In genomic region chr3:170222647-170223541, GRCh38 we compare ENCODE assay signal across 8 cellular contexts. TPM values are rescaled to one million over a fixed set of nuclear protein-coding genes. Genes with fewer than 3 reads are reported as not detected.
DNase-seq lines count a peak whose midpoint lies in the region; ATAC-seq, FAIRE-seq and TF ChIP-seq lines count a peak whose summit lies in the region.

No MANE protein-coding gene starts in this region.

- TSS peak; percentile 59 for BruUV-seq in GM12878 (replicated peaks; lab: Mats Ljungman, UMichigan)

- peak; percentile 63 for ATAC-seq in CD8-positive, alpha-beta T cell
- ATAC-seq in GM19372 (IDR thresholded peaks at IDR 0.05; ENCODE audit: low read depth, unreplicated experiment) = peak; percentile 13
- peak; percentile 12 for ATAC-seq in HG03558 (IDR thresholded peaks at IDR 0.05; ENCODE audit: extremely low read depth, unreplicated experiment)
- ATAC-seq in SK-N-SH treated with all-trans-retinoic acid at 6 μM for 48 hours = peak; percentile 44
- ATAC-seq in GM12878 = peak; percentile 58

- H3K27ac ChIP-seq in CD8-positive, alpha-beta T cell (ENCODE audit: low read depth, low read length) = peak overlapping the region; percentile 76
- H3K27ac ChIP-seq in GM12878 (ENCODE audit: control insufficient read depth, insufficient read depth) = peak overlapping the region; percentile 97

- peak; percentile 91 for FAIRE-seq in GM12878 (lab: Jason Lieb, UNC)

- CTCF ChIA-PET in CD8-positive, alpha-beta T cell (lab: Charles Lee) = interaction anchor here (1.2 kb wide), 1 partner anchor 52 kb away, joined by 4 read pairs; no protein-coding TSS in a partner anchor
- CTCF ChIA-PET in GM12878 (lab: Yijun Ruan, JAX) = interaction anchor here (0.8 kb wide), 1 partner anchor 35 kb away, joined by 3 read pairs; no protein-coding TSS in a partner anchor

- H3K4me3 Mint-ChIP-seq in CD8-positive, alpha-beta T cell = peak overlapping the region; percentile 91

- no peak for TF ChIP-seq EP300 in GM12878 (IDR thresholded peaks at IDR 0.05; ENCODE audit: borderline replicate concordance in 1 of 2, control insufficient read depth in 1 of 2, low read depth in 2 of 2, low read length in 2 of 2)

- H2AFZ ChIP-seq in GM12878 (ENCODE audit: control insufficient read depth, low read depth, low read length) = peak overlapping the region; percentile 100

- peak in 5 of 7 experiments; percentile 13 to 53 (median 49) for DNase-seq in CD8-positive, alpha-beta T cell
- DNase-seq in GM12878 (ENCODE audit: low read depth, low spot score) (no peak), MV-4-11 (lab: John Stamatoyannopoulos, UW) (no peak)

- H3K27me3 Mint-ChIP-seq in CD8-positive, alpha-beta T cell (ENCODE audit: low read depth) = no peaks in the 10 kb centered on the region

- H3K4me3 ChIP-seq in CD8-positive, alpha-beta T cell (ENCODE audit: low read depth, low read length) = peak overlapping the region; percentile 92
- H3K4me3 ChIP-seq in GM12878 = peak overlapping the region; percentile 92
- H3K4me3 ChIP-seq in iPS-18c (ENCODE audit: insufficient read depth, low read depth, low read length) = peak overlapping the region; percentile 84
- H3K4me3 ChIP-seq in skeletal muscle satellite cell (ENCODE audit: low read length) = peak overlapping the region; percentile 69

- in situ Hi-C loops in GM12878 (cut with MboI) = no loop called here

- RAD21 ChIA-PET in GM12878 (lab: Charles Lee; ENCODE audit: unreplicated experiment) = interaction anchor here (0.6 to 1.4 kb wide), 3 partner anchors 35 to 158 kb away, joined by 3 to 5 read pairs (median 4); no protein-coding TSS in a partner anchor

- TF ChIP-seq POLR2A in GM12878 (IDR thresholded peaks at IDR 0.05; ENCODE audit: low read depth, low read length) = no peak; the same call in 1 of the 2 replicates

- H3K27me3 ChIP-seq in CD8-positive, alpha-beta T cell (ENCODE audit: insufficient read depth, low read length) = no peaks in the 10 kb centered on the region
- no peaks in the 10 kb centered on the region for H3K27me3 ChIP-seq in GM12878 (replicated peaks in 1 of 2; ENCODE audit: control insufficient read depth in 2 of 2, insufficient read depth in 2 of 2, low read length in 1 of 2)
- H3K27me3 ChIP-seq in skeletal muscle satellite cell (ENCODE audit: control insufficient read depth, insufficient read depth, low read length) = no peaks in the 10 kb centered on the region

- no peaks in the 10 kb centered on the region for H3K9me3 ChIP-seq in CD8-positive, alpha-beta T cell (ENCODE audit: low read length)
- H3K9me3 ChIP-seq in GM12878 (replicated peaks; ENCODE audit: control insufficient read depth, insufficient read depth, low read length) (no peaks in the 10 kb centered on the region), iPS-18c (ENCODE audit: control insufficient read depth, insufficient read depth, low read length) (no peaks in the 10 kb centered on the region), skeletal muscle satellite cell (replicated peaks; ENCODE audit: low read length) (no peaks in the 10 kb centered on the region)

- peaks cover 14% of the 10 kb centered on the region for H3K79me2 ChIP-seq in GM12878 (ENCODE audit: control insufficient read depth, insufficient read depth, low read length)

- H3K9me3 Mint-ChIP-seq in CD8-positive, alpha-beta T cell = no peaks in the 10 kb centered on the region

- peak overlapping the region; percentile 97 for H3K9ac ChIP-seq in GM12878 (ENCODE audit: control insufficient read depth, insufficient read depth, low read length)
- peak overlapping the region; percentile 91 for H3K9ac ChIP-seq in skeletal muscle satellite cell (ENCODE audit: low read depth, low read length)

- SMC1A ChIA-PET in GM12878 (lab: Charles Lee; ENCODE audit: uncharacterized antibody, unreplicated experiment) = interaction anchor here (1.1 to 1.6 kb wide), 5 partner anchors 10 to 69 kb away, joined by 3 to 4 read pairs (median 3); no protein-coding TSS in a partner anchor

- 3% methylated on average over 22 of the region's 42 CpGs for WGBS in GM12878 (ENCODE audit: insufficient coverage, insufficient replicate concordance, low lambda C conversion rate, missing lambda C conversion rate)

- POLR2A ChIA-PET in CD8-positive, alpha-beta T cell (lab: Charles Lee) = interaction anchor here (0.6 to 2.7 kb wide), 9 partner anchors 41 to 458 kb away, joined by 3 to 14 read pairs (median 3); partner anchors contain the start of genes PHC3, SKIL and TERC
- POLR2A ChIA-PET in GM12878 (lab: Charles Lee) = interaction anchor here (0.5 to 1.6 kb wide), 4 partner anchors 11 to 459 kb away, joined by 3 to 4 read pairs (median 4); no protein-coding TSS in a partner anchor

- H3K36me3 ChIP-seq in CD8-positive, alpha-beta T cell (ENCODE audit: insufficient read depth, low read length) = no peaks in the 10 kb centered on the region
- H3K36me3 ChIP-seq in GM12878 (ENCODE audit: control insufficient read depth in 2 of 2, insufficient read depth in 2 of 2, low read length in 1 of 2) = no peaks in the 10 kb centered on the region
- H3K36me3 ChIP-seq in skeletal muscle satellite cell (ENCODE audit: insufficient read depth, low read length) = no peaks in the 10 kb centered on the region

- H3K4me1 Mint-ChIP-seq in CD8-positive, alpha-beta T cell (ENCODE audit: low read depth) = peaks cover 42% of the 10 kb centered on the region

- intact Hi-C loops in CD8-positive, alpha-beta T cell (cut with DNase I, micrococcal nuclease) = loop anchor here (1.0 to 2.0 kb wide), 7 partner anchors 34 to 450 kb away; partner anchors contain the start of genes PHC3 (in 2 of the 2), MYNN (in 1 of the 2), SEC62 (in 1 of the 2) and SKIL (in 1 of the 2)
- intact Hi-C loops in GM12878 (cut with micrococcal nuclease; ENCODE audit: unreplicated experiment) = loop anchor here (5.0 kb wide), 1 partner anchor 34 kb away; no protein-coding TSS in a partner anchor

- H3K27ac Mint-ChIP-seq in CD8-positive, alpha-beta T cell = peak overlapping the region; percentile 93

- no peak for TF ChIP-seq RAD21 in GM12878 (IDR thresholded peaks at IDR 0.05; ENCODE audit: insufficient read depth, low read depth, low read length)

- H3K36me3 Mint-ChIP-seq in CD8-positive, alpha-beta T cell = peaks cover 9% of the 10 kb centered on the region

- H3K4me1 ChIP-seq in CD8-positive, alpha-beta T cell (ENCODE audit: insufficient read depth, low read length) = peaks cover 3% of the 10 kb centered on the region
- H3K4me1 ChIP-seq in GM12878 (ENCODE audit: control insufficient read depth, insufficient read depth, low read length) (no peaks in the 10 kb centered on the region), skeletal muscle satellite cell (ENCODE audit: control insufficient read depth, insufficient read depth, low read length) (peaks cover 23% of the 10 kb centered on the region)

- H3K4me2 ChIP-seq in GM12878 (ENCODE audit: control insufficient read depth, insufficient read depth) (peak overlapping the region; percentile 90), skeletal muscle satellite cell (ENCODE audit: low read length) (peak overlapping the region; percentile 87)

- peak; percentile 32 for TF ChIP-seq CTCF in CD8-positive, alpha-beta T cell (IDR thresholded peaks at IDR 0.05)
- TF ChIP-seq CTCF in GM12878 (IDR thresholded peaks at IDR 0.05 in 2 of 3, conservative IDR thresholded peaks at IDR 0.05 in 1 of 3; ENCODE audit: control insufficient read depth in 2 of 3, extremely low read depth in 1 of 3, insufficient read depth in 1 of 3, low read depth in 3 of 3, low read length in 3 of 3) = peak in 2 of 3 experiments; percentile 16 to 25; a peak in 1 of 6 replicates

- H4K20me1 ChIP-seq in GM12878 (ENCODE audit: control insufficient read depth, insufficient read depth) = no peaks in the 10 kb centered on the region

TF ChIP-seq in SK-N-SH treated with all-trans-retinoic acid at 6 μM for 48 hours, 23 proteins besides CTCF, POLR2A, EP300 and RAD21:
- TF ChIP-seq OSR1 (CRISPR knock-in tag; IDR thresholded peaks at IDR 0.05) = no peak

TF ChIP-seq in GM12878, 131 proteins besides CTCF, POLR2A, EP300 and RAD21 (continues in another document):
- no peak for TF ChIP-seq LARP7 (IDR thresholded peaks at IDR 0.05)

RNA-seq across cellular contexts. Expression of gene PRKCI, which starts 0.7 kb away (rescaled TPM):
- 10 to 100 TPM; 17.6 to 20.2 TPM for total RNA-seq in CD8-positive, alpha-beta T cell
- 16.3 and 22.2 TPM in 2 replicates for total RNA-seq in GM12878 (2013; cell fraction: nucleolus; rRNA removed)
- 12.0 and 14.4 TPM in 2 replicates for total RNA-seq in GM12878 (2014; rRNA removed)
- total RNA-seq in GM12878 (2014; rRNA removed; fragmentation: Illumina TruSeq; extraction: Trizol) = 14.1 and 14.6 TPM in 2 replicates
- 9.5 and 10.8 TPM in 2 replicates for total RNA-seq in GM12878 (2021)
- 2.3 TPM for polyA plus RNA-seq in GM12878 (2011; ENCODE audit: low read depth)
- polyA plus RNA-seq in GM12878 (2011; rRNA removed) = 11.7 and 19.0 TPM in 2 replicates
- polyA plus RNA-seq in GM12878 (2011; cell fraction: cytosol; rRNA removed) = 4.1 and 5.7 TPM in 2 replicates
- polyA plus RNA-seq in GM12878 (2011; cell fraction: nucleus; rRNA removed) = 4.6 and 5.1 TPM in 2 replicates
- 5.3 and 5.6 TPM in 2 replicates for polyA plus RNA-seq in GM12878 (2012)
- 12.4 and 15.8 TPM in 2 replicates for polyA plus RNA-seq in GM12878 (2014; fragmentation: Illumina TruSeq; extraction: Trizol)
- polyA plus RNA-seq in GM12878 (2014; fragmentation: Nextera tagmentation; extraction: Ambion mirVana) = 1 to 10 TPM; 3.5 to 4.9 TPM
- polyA plus RNA-seq in GM12878 (2014; rRNA removed) = 8.0 and 8.6 TPM in 2 replicates
- 10 to 100 TPM; 13.8 to 15.4 TPM for polyA plus RNA-seq in GM12878 (2016; fragmentation: Nextera tagmentation; extraction: Ambion mirVana)
- polyA minus RNA-seq in GM12878 (2011; rRNA and poly(A)+ RNA removed) = 10.1 and 14.4 TPM in 2 replicates
- 6.3 and 7.8 TPM in 2 replicates for polyA minus RNA-seq in GM12878 (2011; cell fraction: cytosol; rRNA and poly(A)+ RNA removed)
- 5.2 and 11.9 TPM in 2 replicates for polyA minus RNA-seq in GM12878 (2011; cell fraction: nucleus; rRNA and poly(A)+ RNA removed)
- 25.3 and 36.5 TPM in 2 replicates for total RNA-seq in skeletal muscle satellite cell (2012; rRNA removed)

RNA-seq across cellular contexts. Expression of gene PHC3, which starts 41.4 kb away (rescaled TPM):
- total RNA-seq in CD8-positive, alpha-beta T cell = 100 to 1,000 TPM; 131 to 136 TPM
- total RNA-seq in GM12878 (2013; cell fraction: nucleolus; rRNA removed) = 197 and 221 TPM in 2 replicates
- total RNA-seq in GM12878 (2014; rRNA removed) (14.2 and 15.2 TPM in 2 replicates), GM12878 (2014; rRNA removed; fragmentation: Illumina TruSeq; extraction: Trizol) (20.5 and 25.2 TPM in 2 replicates), GM12878 (2021) (25.4 and 31.0 TPM in 2 replicates)
- 37.7 TPM for polyA plus RNA-seq in GM12878 (2011; ENCODE audit: low read depth)
- polyA plus RNA-seq in GM12878 (2011; rRNA removed) (36.4 and 58.0 TPM in 2 replicates), GM12878 (2014; fragmentation: Illumina TruSeq; extraction: Trizol) (18.9 and 21.4 TPM in 2 replicates), GM12878 (2014; fragmentation: Nextera tagmentation; extraction: Ambion mirVana) (1 to 10 TPM; 3.3 to 5.8 TPM), GM12878 (2014; rRNA removed) (12.1 and 15.0 TPM in 2 replicates), GM12878 (2016; fragmentation: Nextera tagmentation; extraction: Ambion mirVana) (10 to 100 TPM; 57.7 to 62.3 TPM)
- polyA plus RNA-seq in GM12878 (2011; cell fraction: cytosol; rRNA removed) = 49.1 and 49.2 TPM in 2 replicates
- 60.0 and 88.0 TPM in 2 replicates for polyA plus RNA-seq in GM12878 (2011; cell fraction: nucleus; rRNA removed)
- polyA plus RNA-seq in GM12878 (2012) = 22.3 and 53.4 TPM in 2 replicates
- 172 and 238 TPM in 2 replicates for polyA minus RNA-seq in GM12878 (2011; rRNA and poly(A)+ RNA removed)
- polyA minus RNA-seq in GM12878 (2011; cell fraction: cytosol; rRNA and poly(A)+ RNA removed) = 15.1 and 18.0 TPM in 2 replicates
- 87.3 and 97.9 TPM in 2 replicates for polyA minus RNA-seq in GM12878 (2011; cell fraction: nucleus; rRNA and poly(A)+ RNA removed)
- total RNA-seq in skeletal muscle satellite cell (2012; rRNA removed) = 18.0 and 20.3 TPM in 2 replicates

Comparison
In these comparisons a context has a peak if more than half of its experiments do, and no peak if none do; other contexts are left out.
1. ATAC-seq: peak in every context shown above with its lines; median percentile 63 in CD8-positive, alpha-beta T cell; 58 in GM12878; 44 in SK-N-SH treated with all-trans-retinoic acid at 6 μM for 48 hours; 13 in GM19372; 12 in HG03558.
2. DNase-seq: peak in CD8-positive, alpha-beta T cell (5 of 7); none in GM12878 (single experiment) and MV-4-11 (single experiment).
3. Peak in every context shown above with its lines, with median percentiles within 50 percentile points of each other: H3K4me3 ChIP-seq.